Comparison of ENCODE assay signal across 9 cellular contexts in the genomic region with DNA sequence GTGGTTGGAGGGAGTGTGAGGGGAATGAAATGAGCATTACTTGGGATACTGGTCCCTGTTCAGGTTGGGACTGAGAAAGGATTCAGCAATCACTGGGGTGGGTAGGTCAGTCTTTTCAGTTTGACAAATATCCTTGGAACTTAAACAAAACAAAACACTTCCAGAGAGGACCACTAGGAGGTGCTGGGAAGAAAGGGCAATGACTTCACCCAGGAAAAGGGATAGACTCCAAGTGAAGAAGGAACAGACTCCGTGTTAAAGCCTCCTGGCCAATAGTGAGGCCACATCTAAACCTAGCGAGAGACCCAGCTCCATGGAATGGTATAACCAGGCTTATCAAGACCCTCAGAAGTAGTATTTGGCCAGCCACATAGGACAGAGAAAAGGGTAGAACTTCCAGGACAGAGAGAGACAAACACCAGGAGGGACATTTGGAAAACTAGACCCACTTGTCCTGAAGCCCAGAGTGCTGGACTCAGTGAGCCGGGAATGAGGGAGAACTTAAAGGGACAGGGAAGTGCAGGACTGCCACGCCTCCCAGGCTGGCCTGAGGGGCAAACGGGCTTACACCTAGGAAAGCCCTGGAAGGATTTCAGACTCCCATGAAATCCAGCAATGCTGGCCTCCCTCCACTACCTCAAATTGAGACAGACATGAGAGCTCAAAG. TPM values are rescaled to one million over a fixed set of nuclear protein-coding genes. Genes with fewer than 3 reads are reported as not detected.
DNase-seq lines count a peak whose midpoint lies in the region; ATAC-seq and TF ChIP-seq lines count a peak whose summit lies in the region.
"Had no signal": no experiment of that assay in that cellular context is flagged by ENCODE, and none has a peak within 500 bp of the region (broad histone marks: within the 10 kb centered on the region; RNA-seq: fewer than 3 reads in every experiment).

No MANE protein-coding gene starts in this region.

- no peaks in the 10 kb centered on the region for H3K79me1 ChIP-seq in IMR-90 (ENCODE audit: low read depth in 1 of 2, low read length in 2 of 2)

- intact Hi-C loops in IMR-90 (cut with micrococcal nuclease), result loop anchor here (1.0 kb wide), 1 partner anchor 150 kb away; no protein-coding TSS in a partner anchor
- intact Hi-C loops in right cardiac atrium (cut with DNase I), result no loop called here

- no peak overlapping the region for H3K14ac ChIP-seq in IMR-90 (replicated peaks; ENCODE audit: low read depth, low read length)

- no peak overlapping the region for H3K4me2 ChIP-seq in IMR-90 (ENCODE audit: low read depth, low read length)

- no peak overlapping the region for H4K91ac ChIP-seq in IMR-90 (ENCODE audit: insufficient read depth, low read depth, low read length)

- DNase-seq in EL (peak; percentile 58), IMR-90 (peak; percentile 43), right cardiac atrium (no peak), superior temporal gyrus (ENCODE audit: extremely low spot score) (peak; percentile 37), DMS79 (lab: John Stamatoyannopoulos, UW) (no peak)

- H3K4ac ChIP-seq in IMR-90 (ENCODE audit: low read depth, low read length), result no peak overlapping the region

- no peak overlapping the region for H2BK5ac ChIP-seq in IMR-90 (ENCODE audit: low read depth, low read length, poor library complexity, severe bottlenecking)

- no peak overlapping the region for H4K8ac ChIP-seq in IMR-90 (ENCODE audit: low read depth in 2 of 2, low read length in 2 of 2)

- no peak for TF ChIP-seq POLR2A in IMR-90 (IDR thresholded peaks at IDR 0.05; ENCODE audit: low read depth, low read length)

- WGBS in IMR-90 (ENCODE audit: extremely low coverage in 2 of 2, insufficient read length in 1 of 2), 2 experiments, result 80% methylated on average over 1 of the region's 5 CpGs; no CpG with 5 or more reads in 1 of the 2 experiments
- WGBS in right cardiac atrium, result 69% methylated on average over 5 of the region's 5 CpGs

- H2AFZ ChIP-seq in IMR-90 (replicated peaks; ENCODE audit: low read length, poor library complexity), result no peak overlapping the region

- no peak overlapping the region for H3K27ac ChIP-seq in IMR-90 (ENCODE audit: insufficient read depth, low read length)
- no peak overlapping the region for H3K27ac ChIP-seq in VCaP
- no peak overlapping the region for H3K27ac ChIP-seq in right cardiac atrium (ENCODE audit: low read length)

- peak; percentile 55 for TF ChIP-seq RAD21 in IMR-90 (IDR thresholded peaks at IDR 0.05; ENCODE audit: low read length)

- no peaks in the 10 kb centered on the region for H3K4me1 ChIP-seq in IMR-90 (ENCODE audit: control insufficient read depth, insufficient read depth, low read length)
- H3K4me1 ChIP-seq in right cardiac atrium (ENCODE audit: control insufficient read depth, insufficient read depth, low read length), result no peaks in the 10 kb centered on the region

- no peaks in the 10 kb centered on the region for H3K36me3 ChIP-seq in IMR-90 (ENCODE audit: control insufficient read depth, insufficient read depth, low read length)

- H3K4me3 ChIP-seq in IMR-90 (ENCODE audit: insufficient read depth, low read depth, low read length) (no peak overlapping the region), right cardiac atrium (ENCODE audit: low read length) (no peak overlapping the region)

- H3K9me1 ChIP-seq in IMR-90 (ENCODE audit: insufficient read depth, low read length), result no peaks in the 10 kb centered on the region

- H2AK9ac ChIP-seq in IMR-90 (replicated peaks; ENCODE audit: low read depth, low read length, poor library complexity), result no peak overlapping the region

- no peaks in the 10 kb centered on the region for H3K9me3 ChIP-seq in IMR-90 (ENCODE audit: control insufficient read depth, insufficient read depth, low read length)
- H3K9me3 ChIP-seq in right cardiac atrium (ENCODE audit: control insufficient read depth, low read length), result no peaks in the 10 kb centered on the region

- no peak overlapping the region for H2BK15ac ChIP-seq in IMR-90 (ENCODE audit: low read depth, low read length)

- dilution Hi-C loops in IMR-90 (cut with HindIII; ENCODE audit: low sequenced_read_pairs, unreplicated experiment), result no loop called here

- H3K27me3 ChIP-seq in IMR-90 (ENCODE audit: control insufficient read depth, insufficient read depth, low read length) (peaks cover 2% of the 10 kb centered on the region; the same call in 1 of the 2 replicates), right cardiac atrium (ENCODE audit: control insufficient read depth, insufficient read depth) (no peaks in the 10 kb centered on the region)

- H4K20me1 ChIP-seq in IMR-90 (ENCODE audit: insufficient read depth, low read length), result no peaks in the 10 kb centered on the region

- no peak overlapping the region for H2BK20ac ChIP-seq in IMR-90 (ENCODE audit: low read depth, low read length)

- H3K23ac ChIP-seq in IMR-90 (ENCODE audit: low read depth, low read length), result no peak overlapping the region

- H3K9ac ChIP-seq in IMR-90 (ENCODE audit: low read depth, low read length), result no peak overlapping the region

- POLR2A ChIA-PET in IMR-90 (lab: Charles Lee; ENCODE audit: unreplicated experiment), result no interaction called here

- no peak overlapping the region for H3K56ac ChIP-seq in IMR-90 (ENCODE audit: extremely low read depth, insufficient read depth, low read length)

- in situ Hi-C loops in IMR-90 (cut with MboI; ENCODE audit: low sequenced_read_pairs), result no loop called here

- TF ChIP-seq CTCF in IMR-90 (conservative IDR thresholded peaks at IDR 0.05; ENCODE audit: low read depth, low read length) (peak; percentile 59), VCaP (conservative IDR thresholded peaks at IDR 0.05) (peak; percentile 5; the same call in 1 of the 2 replicates)

- no peak overlapping the region for H2BK120ac ChIP-seq in IMR-90 (ENCODE audit: low read depth, low read length)

- H3K18ac ChIP-seq in IMR-90 (ENCODE audit: low read depth, low read length), result no peak overlapping the region

- H2AK5ac ChIP-seq in IMR-90 (ENCODE audit: low read depth, low read length), result no peak overlapping the region

- no TSS peak for BruUV-seq in IMR-90 (replicated peaks; lab: Mats Ljungman, UMichigan)

- ATAC-seq in IMR-90 (ENCODE audit: low read depth) (peak; percentile 79), right cardiac atrium (peak; percentile 36 to 41), HG02588 (IDR thresholded peaks at IDR 0.05; ENCODE audit: unreplicated experiment) (no peak), HG03520 (IDR thresholded peaks at IDR 0.05; ENCODE audit: unreplicated experiment) (no peak)

- CTCF ChIA-PET in IMR-90 (lab: Yijun Ruan, JAX), result no interaction called here

- no peak overlapping the region for H4K5ac ChIP-seq in IMR-90 (ENCODE audit: low read depth, low read length)

TF ChIP-seq in IMR-90, 13 proteins besides CTCF, POLR2A, EP300 and RAD21:
- TF ChIP-seq, protein P1, sequence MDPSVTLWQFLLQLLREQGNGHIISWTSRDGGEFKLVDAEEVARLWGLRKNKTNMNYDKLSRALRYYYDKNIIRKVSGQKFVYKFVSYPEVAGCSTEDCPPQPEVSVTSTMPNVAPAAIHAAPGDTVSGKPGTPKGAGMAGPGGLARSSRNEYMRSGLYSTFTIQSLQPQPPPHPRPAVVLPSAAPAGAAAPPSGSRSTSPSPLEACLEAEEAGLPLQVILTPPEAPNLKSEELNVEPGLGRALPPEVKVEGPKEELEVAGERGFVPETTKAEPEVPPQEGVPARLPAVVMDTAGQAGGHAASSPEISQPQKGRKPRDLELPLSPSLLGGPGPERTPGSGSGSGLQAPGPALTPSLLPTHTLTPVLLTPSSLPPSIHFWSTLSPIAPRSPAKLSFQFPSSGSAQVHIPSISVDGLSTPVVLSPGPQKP (IDR thresholded peaks at IDR 0.05; ENCODE audit: borderline replicate concordance, low read depth, low read length), result no peak
- TF ChIP-seq, protein P2, sequence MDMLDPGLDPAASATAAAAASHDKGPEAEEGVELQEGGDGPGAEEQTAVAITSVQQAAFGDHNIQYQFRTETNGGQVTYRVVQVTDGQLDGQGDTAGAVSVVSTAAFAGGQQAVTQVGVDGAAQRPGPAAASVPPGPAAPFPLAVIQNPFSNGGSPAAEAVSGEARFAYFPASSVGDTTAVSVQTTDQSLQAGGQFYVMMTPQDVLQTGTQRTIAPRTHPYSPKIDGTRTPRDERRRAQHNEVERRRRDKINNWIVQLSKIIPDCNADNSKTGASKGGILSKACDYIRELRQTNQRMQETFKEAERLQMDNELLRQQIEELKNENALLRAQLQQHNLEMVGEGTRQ (IDR thresholded peaks at IDR 0.05; ENCODE audit: low read depth, low read length), result no peak
- TF ChIP-seq FOS (IDR thresholded peaks at IDR 0.05; ENCODE audit: low read depth, low read length), result no peak
- TF ChIP-seq SMC3 (IDR thresholded peaks at IDR 0.05; ENCODE audit: low read depth, low read length), result peak; percentile 50
- no peak for TF ChIP-seq NFE2L2 (IDR thresholded peaks at IDR 0.05; ENCODE audit: low read depth, low read length)

RNA-seq across cellular contexts. Expression of a gene that starts 19.6 kb away (rescaled TPM):
- total RNA-seq in IMR-90 (2012; rRNA removed), result under 0.01 TPM in 1 of 2 replicates, not detected in the other
- not detected in 2 replicates for polyA plus RNA-seq in IMR-90 (2012; rRNA removed)
- polyA plus RNA-seq in IMR-90 (2012; cell fraction: cytosol; rRNA removed), result not detected in 2 replicates
- not detected in 2 replicates for polyA plus RNA-seq in IMR-90 (2012; cell fraction: nucleus; rRNA removed; ENCODE audit: low replicate concordance)
- not detected for total RNA-seq in right cardiac atrium
- not detected for polyA plus RNA-seq in right cardiac atrium
- total RNA-seq: T-helper 1 cell treated with Interleukin-12 subunit alpha and Interleukin-12 subunit beta and Interleukin-4 antibody, amounts not matched to agents 30 ng/mL and 1 ng/mL, for 36 hours had no signal

RNA-seq across cellular contexts. Expression of a gene that starts 55.0 kb away (rescaled TPM):
- total RNA-seq in IMR-90 (2012; rRNA removed), result 31.9 and 39.7 TPM in 2 replicates
- 25.9 and 34.3 TPM in 2 replicates for polyA plus RNA-seq in IMR-90 (2012; rRNA removed)
- polyA plus RNA-seq in IMR-90 (2012; cell fraction: cytosol; rRNA removed), result 9.8 and 67.9 TPM in 2 replicates
- 11.9 and 49.3 TPM in 2 replicates for polyA plus RNA-seq in IMR-90 (2012; cell fraction: nucleus; rRNA removed; ENCODE audit: low replicate concordance)
- total RNA-seq in right cardiac atrium, result 10 to 100 TPM; 24.8 to 31.0 (median 28.9) TPM
- 24.6 TPM for polyA plus RNA-seq in right cardiac atrium

Comparison
In these comparisons a context has a peak if more than half of its experiments do, and no peak if none do; other contexts are left out.
1. DNase-seq: peak in EL (single experiment), IMR-90 (single experiment) and superior temporal gyrus (single experiment); none in right cardiac atrium (0 of 3) and DMS79 (single experiment).
2. ATAC-seq: peak in IMR-90 (single experiment) and right cardiac atrium (2 of 2); none in HG02588 (single experiment) and HG03520 (single experiment).